In genomic region chr3:186895406-186895805, GRCh38 we compare ENCODE assay signal across 15 cellular contexts. TPM values are rescaled to one million over a fixed set of nuclear protein-coding genes. Genes with fewer than 3 reads are reported as not detected.
DNase-seq lines count a peak whose midpoint lies in the region; TF ChIP-seq lines count a peak whose summit lies in the region.
"Had no signal": no experiment of that assay in that cellular context is flagged by ENCODE, and none has a peak within 500 bp of the region (broad histone marks: within the 10 kb centered on the region; RNA-seq: fewer than 3 reads in every experiment).

No MANE protein-coding gene starts in this region.

- H3K27ac ChIP-seq in tibial artery, result no peak overlapping the region
- H3K27ac ChIP-seq: A549 had no signal

- DNase-seq in NCI-H82 (lab: John Stamatoyannopoulos, UW), result peak; percentile 55
- peak; percentile 12 for DNase-seq in adipocyte (ENCODE audit: low read depth)
- no peak for DNase-seq in mesothelial cell of epicardium (ENCODE audit: low spot score in 2 of 2, unreplicated experiment in 2 of 2)
- DNase-seq in NCI-H446 treated with DMSO at 0.1 percent for 48 hours (lab: John Stamatoyannopoulos, UW), result no peak
- no peak for DNase-seq in NOMO-1 treated with DMSO at 0.1 percent for 48 hours (lab: John Stamatoyannopoulos, UW; ENCODE audit: unreplicated experiment)
- no peak for DNase-seq in tibial artery
- DNase-seq: CD8-positive, alpha-beta T cell; COR-L47; DMS153; DMS79 treated with DMSO at 0.1 percent for 48 hours; EL; GDM1 had no signal

- H3K9me3 Mint-ChIP-seq in mesothelial cell of epicardium, result peaks cover 8% of the 10 kb centered on the region
- H3K9me3 Mint-ChIP-seq: CD8-positive, alpha-beta T cell had no signal

- peak overlapping the region; percentile 92 for H3K27ac Mint-ChIP-seq in mesothelial cell of epicardium
- H3K27ac Mint-ChIP-seq: CD8-positive, alpha-beta T cell had no signal

- H3K27me3 ChIP-seq in adipocyte (replicated peaks; ENCODE audit: control insufficient read depth, insufficient read depth, low read length), result peaks cover 13% of the 10 kb centered on the region
- H3K27me3 ChIP-seq in tibial artery, result no peaks in the 10 kb centered on the region

- H3K4me3 Mint-ChIP-seq in mesothelial cell of epicardium, result no peak overlapping the region
- H3K4me3 Mint-ChIP-seq: CD14-positive monocyte; CD8-positive, alpha-beta T cell had no signal

- no peaks in the 10 kb centered on the region for H3K27me3 Mint-ChIP-seq in mesothelial cell of epicardium (ENCODE audit: low read depth)

- H3K9me3 ChIP-seq in adipocyte (ENCODE audit: control insufficient read depth, low read length) (no peaks in the 10 kb centered on the region), tibial artery (no peaks in the 10 kb centered on the region)
- H3K9me3 ChIP-seq: A549 had no signal

- H3K4me1 Mint-ChIP-seq in mesothelial cell of epicardium, result peaks cover 35% of the 10 kb centered on the region

- TF ChIP-seq CTCF in mesothelial cell of epicardium (IDR thresholded peaks at IDR 0.05; ENCODE audit: unreplicated experiment), result no peak
- no peak for TF ChIP-seq CTCF in tibial artery (IDR thresholded peaks at IDR 0.05)

- no peak overlapping the region for H3K9ac ChIP-seq in adipocyte (ENCODE audit: low read length)

- H3K4me1 ChIP-seq in adipocyte (ENCODE audit: control insufficient read depth, insufficient read depth, low read length) (no peaks in the 10 kb centered on the region), tibial artery (no peaks in the 10 kb centered on the region)

- H3K4me3 ChIP-seq in adipocyte (ENCODE audit: low read length), result no peak overlapping the region
- no peak overlapping the region for H3K4me3 ChIP-seq in tibial artery
- H3K4me3 ChIP-seq: A549 had no signal

- no peaks in the 10 kb centered on the region for H3K36me3 Mint-ChIP-seq in mesothelial cell of epicardium
- H3K36me3 Mint-ChIP-seq: CD14-positive monocyte; CD8-positive, alpha-beta T cell had no signal

- H3K36me3 ChIP-seq in adipocyte (ENCODE audit: control insufficient read depth, insufficient read depth, low read length, severe bottlenecking) (no peaks in the 10 kb centered on the region), tibial artery (no peaks in the 10 kb centered on the region)

- intact Hi-C loops in tibial artery (cut with DNase I; ENCODE audit: low total_unique reads), result no loop called here

RNA-seq across cellular contexts. Expression of gene ST6GAL1, which starts 34.9 kb away (rescaled TPM):
- total RNA-seq in mesothelial cell of epicardium, result 38.7 to 50.3 TPM (median 45.8 TPM) in 3 replicates

RNA-seq across cellular contexts. Expression of gene ADIPOQ, which starts 52.9 kb away (rescaled TPM):
- not detected in 3 replicates for total RNA-seq in mesothelial cell of epicardium
- total RNA-seq: CD8-positive, alpha-beta T cell; H4 had no signal

Comparison
In these comparisons a context has a peak if more than half of its experiments do, and no peak if none do; other contexts are left out.
1. DNase-seq: peak in NCI-H82 (single experiment) and adipocyte (single experiment); none in mesothelial cell of epicardium (0 of 2), NCI-H446 treated with DMSO at 0.1 percent for 48 hours (single experiment), NOMO-1 treated with DMSO at 0.1 percent for 48 hours (single experiment) and tibial artery (0 of 2).